In the genomic region with DNA sequence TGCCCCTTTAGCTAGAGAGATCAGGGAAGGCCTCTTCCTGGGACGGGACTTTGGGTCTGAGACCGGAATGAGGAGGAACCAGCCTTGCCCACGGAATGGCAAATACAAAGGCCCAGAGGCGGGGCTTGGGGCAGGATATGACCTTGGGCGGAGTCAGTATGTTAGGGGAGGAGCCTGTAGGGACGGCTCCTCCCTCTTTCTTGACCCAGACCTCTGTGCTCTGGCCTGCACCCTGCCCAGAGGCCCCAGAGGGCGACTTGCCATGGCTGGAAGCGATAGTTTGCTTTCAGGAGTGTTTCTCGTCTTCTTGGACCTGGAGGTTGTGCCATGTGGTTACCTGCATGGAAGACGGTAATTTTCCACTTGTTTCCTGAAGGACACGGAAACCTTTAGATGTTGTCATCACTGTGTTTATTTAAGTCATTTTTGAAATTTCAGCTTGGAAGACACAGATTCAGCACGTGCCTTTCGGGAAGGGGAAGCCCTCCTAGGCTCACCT, we compare ENCODE assay signal across 9 cellular contexts.
DNase-seq lines count a peak whose midpoint lies in the region; ATAC-seq, FAIRE-seq and TF ChIP-seq lines count a peak whose summit lies in the region.
"Had no signal": no experiment of that assay in that cellular context is flagged by ENCODE, and none has a peak within 500 bp of the region (broad histone marks: within the 10 kb centered on the region; RNA-seq: fewer than 3 reads in every experiment).

No MANE protein-coding gene starts in this region.

- POLR2A ChIA-PET in A549 (lab: Yijun Ruan, JAX) (no interaction called here), T-cell (lab: Charles Lee) (no interaction called here)

- FAIRE-seq in A549 (lab: Jason Lieb, UNC): no peak

- H3K9me2 ChIP-seq in OCI-LY1 (ENCODE audit: low read depth, low read length): no peaks in the 10 kb centered on the region

- H4K20me1 ChIP-seq in OCI-LY1 (ENCODE audit: insufficient read depth, low read length): no peaks in the 10 kb centered on the region

- DNase-seq in A549 (ENCODE audit: low read depth in 1 of 2, low spot score in 1 of 2) (peak; percentile 30 to 41), esophagus squamous epithelium (lab: John Stamatoyannopoulos, UW) (no peak), natural killer cell (no peak), H4 (ENCODE audit: low spot score) (no peak), T-cell (no peak)
- no peak for DNase-seq in activated T-helper 1 cell treated with anti-CD3 and anti-CD28 coated beads, Interleukin-12 subunit alpha, Interleukin-12 subunit beta, Interleukin-2, Interleukin-4 antibody, amounts not matched to agents 30 ng/mL and 10 ng/mL and 1 ng/mL, durations not matched to agents 14 hours and 24 hours and 36 hours (ENCODE audit: low spot score)
- DNase-seq: NCI-H2081 treated with DMSO at 0.1 percent for 48 hours had no signal

- no peak for TF ChIP-seq RAD21 in A549 (conservative IDR thresholded peaks at IDR 0.05 in 1 of 2, IDR thresholded peaks at IDR 0.05 in 1 of 2)

- no peaks in the 10 kb centered on the region for H3K36me3 ChIP-seq in OCI-LY1 (ENCODE audit: insufficient read depth, low read length)
- peaks cover 0 to 6% (median 0%) of the 10 kb centered on the region in 3 donors for H3K36me3 ChIP-seq in esophagus squamous epithelium

- no peak for TF ChIP-seq POLR2A in A549 (IDR thresholded peaks at IDR 0.05; ENCODE audit: low read length)
- TF ChIP-seq POLR2A in esophagus squamous epithelium (IDR thresholded peaks at IDR 0.05): no peak

- no peak for TF ChIP-seq EP300 in A549 (IDR thresholded peaks at IDR 0.05)

- H3K4me1 ChIP-seq in A549 (peaks cover 41% of the 10 kb centered on the region), OCI-LY1 (ENCODE audit: insufficient read depth, low read length, severe bottlenecking) (peaks cover 94% of the 10 kb centered on the region), esophagus squamous epithelium (peaks cover 42 to 96% (median 60%) of the 10 kb centered on the region in 3 donors)

- no peak overlapping the region for H2AFZ ChIP-seq in OCI-LY1 (ENCODE audit: low read length)

- H3K79me2 ChIP-seq in OCI-LY1 (ENCODE audit: insufficient read depth, low read length): no peaks in the 10 kb centered on the region

- H3K9me3 ChIP-seq in A549 (no peaks in the 10 kb centered on the region), OCI-LY1 (ENCODE audit: low read length) (no peaks in the 10 kb centered on the region), esophagus squamous epithelium (no peaks in the 10 kb centered on the region)

- H3K4me1 Mint-ChIP-seq in natural killer cell: peaks cover 41 to 54% of the 10 kb centered on the region in 2 donors
- no peaks in the 10 kb centered on the region for H3K4me1 Mint-ChIP-seq in activated T-helper 1 cell treated with anti-CD3 and anti-CD28 coated beads, Interleukin-12 subunit alpha, Interleukin-12 subunit beta, Interleukin-2, Interleukin-4 antibody, amounts not matched to agents 30 ng/mL and 10 ng/mL and 1 ng/mL, durations not matched to agents 14 hours and 24 hours and 36 hours (ENCODE audit: low read depth)
- peaks cover 11 to 18% (median 15%) of the 10 kb centered on the region in 3 donors for H3K4me1 Mint-ChIP-seq in T-cell

- no peaks in the 10 kb centered on the region for H3K27me3 ChIP-seq in OCI-LY1 (ENCODE audit: insufficient read depth, low read length)
- no peaks in the 10 kb centered on the region for H3K27me3 ChIP-seq in esophagus squamous epithelium

- H3K4me3 Mint-ChIP-seq in natural killer cell (peak overlapping the region; percentile 69), T-cell (peak overlapping the region in 1 of 3 donors; percentile 57)
- H3K4me3 Mint-ChIP-seq in activated T-helper 1 cell treated with anti-CD3 and anti-CD28 coated beads, Interleukin-12 subunit alpha, Interleukin-12 subunit beta, Interleukin-2, Interleukin-4 antibody, amounts not matched to agents 30 ng/mL and 10 ng/mL and 1 ng/mL, durations not matched to agents 14 hours and 24 hours and 36 hours: no peak overlapping the region

- H3K9ac ChIP-seq in OCI-LY1 (ENCODE audit: low read length): peak overlapping the region; percentile 58

- H3K27ac ChIP-seq in A549 (peak overlapping the region; percentile 47 to 80; a peak in 3 of 6 replicates), OCI-LY1 (ENCODE audit: low read depth, low read length, poor library complexity, severe bottlenecking) (peak overlapping the region; percentile 93), esophagus squamous epithelium (peak overlapping the region; percentile 55 to 89 (median 82))

- CTCF ChIA-PET in A549 (lab: Yijun Ruan, JAX): interaction anchor here (0.5 to 3.4 kb wide), 5 partner anchors 9 to 258 kb away, joined by 3 to 32 read pairs (median 14); no protein-coding TSS in a partner anchor
- CTCF ChIA-PET in T-cell (lab: Charles Lee): no interaction called here

- no peaks in the 10 kb centered on the region for H3F3A ChIP-seq in OCI-LY1 (ENCODE audit: insufficient read depth, low read length)

- intact Hi-C loops in esophagus squamous epithelium (cut with DNase I) (no loop called here), natural killer cell (cut with micrococcal nuclease) (no loop called here)
- intact Hi-C loops in activated T-helper 1 cell treated with anti-CD3 and anti-CD28 coated beads, Interleukin-12 subunit alpha, Interleukin-12 subunit beta, Interleukin-2, Interleukin-4 antibody, amounts not matched to agents 30 ng/mL and 10 ng/mL and 1 ng/mL, durations not matched to agents 14 hours and 24 hours and 36 hours (cut with micrococcal nuclease): no loop called here

- no peak for TF ChIP-seq CTCF in A549 (IDR thresholded peaks at IDR 0.05)
- TF ChIP-seq CTCF in OCI-LY1 (IDR thresholded peaks at IDR 0.05; ENCODE audit: low read length): no peak
- no peak for TF ChIP-seq CTCF in esophagus squamous epithelium (IDR thresholded peaks at IDR 0.05)
- TF ChIP-seq CTCF in natural killer cell (IDR thresholded peaks at IDR 0.05): no peak

- WGBS in A549 (ENCODE audit: missing lambda C conversion rate): 82% methylated on average over 13 of the region's 13 CpGs
- 55 to 65% methylated on average over 12 of the region's 13 CpGs for WGBS in esophagus squamous epithelium, 2 donors

- H3K4me3 ChIP-seq in A549: no peak overlapping the region; the same call in 2 of the 3 replicates
- H3K4me3 ChIP-seq in OCI-LY1 (ENCODE audit: low read depth, low read length, poor library complexity, severe bottlenecking): peak overlapping the region; percentile 55
- H3K4me3 ChIP-seq in esophagus squamous epithelium: peak overlapping the region; percentile 14 to 63 (median 46)

- peak overlapping the region; percentile 72 for H3K4me2 ChIP-seq in A549
- H3K4me2 ChIP-seq in OCI-LY1 (ENCODE audit: low read length): peak overlapping the region; percentile 67

- H3K27me3 Mint-ChIP-seq in natural killer cell (ENCODE audit: low read depth in 2 of 2) (peaks cover 23 to 36% of the 10 kb centered on the region in 2 donors), T-cell (peaks cover 31 to 42% of the 10 kb centered on the region in 2 donors)
- H3K27me3 Mint-ChIP-seq in activated T-helper 1 cell treated with anti-CD3 and anti-CD28 coated beads, Interleukin-12 subunit alpha, Interleukin-12 subunit beta, Interleukin-2, Interleukin-4 antibody, amounts not matched to agents 30 ng/mL and 10 ng/mL and 1 ng/mL, durations not matched to agents 14 hours and 24 hours and 36 hours (ENCODE audit: insufficient read depth): peaks cover 29% of the 10 kb centered on the region

- H3K36me3 Mint-ChIP-seq in natural killer cell (no peaks in the 10 kb centered on the region), T-cell (no peaks in the 10 kb centered on the region)
- no peaks in the 10 kb centered on the region for H3K36me3 Mint-ChIP-seq in activated T-helper 1 cell treated with anti-CD3 and anti-CD28 coated beads, Interleukin-12 subunit alpha, Interleukin-12 subunit beta, Interleukin-2, Interleukin-4 antibody, amounts not matched to agents 30 ng/mL and 10 ng/mL and 1 ng/mL, durations not matched to agents 14 hours and 24 hours and 36 hours (ENCODE audit: low read depth)

- no peaks in the 10 kb centered on the region for H3K9me3 Mint-ChIP-seq in natural killer cell
- no peaks in the 10 kb centered on the region for H3K9me3 Mint-ChIP-seq in activated T-helper 1 cell treated with anti-CD3 and anti-CD28 coated beads, Interleukin-12 subunit alpha, Interleukin-12 subunit beta, Interleukin-2, Interleukin-4 antibody, amounts not matched to agents 30 ng/mL and 10 ng/mL and 1 ng/mL, durations not matched to agents 14 hours and 24 hours and 36 hours
- no peaks in the 10 kb centered on the region for H3K9me3 Mint-ChIP-seq in T-cell

- H3K27ac Mint-ChIP-seq in natural killer cell (no peak overlapping the region), T-cell (no peak overlapping the region)
- no peak overlapping the region for H3K27ac Mint-ChIP-seq in activated T-helper 1 cell treated with anti-CD3 and anti-CD28 coated beads, Interleukin-12 subunit alpha, Interleukin-12 subunit beta, Interleukin-2, Interleukin-4 antibody, amounts not matched to agents 30 ng/mL and 10 ng/mL and 1 ng/mL, durations not matched to agents 14 hours and 24 hours and 36 hours

- ATAC-seq in A549 (peak in 1 of 2 experiments; percentile 45; a peak in 3 of 6 replicates), natural killer cell (no peak), HG03159 (IDR thresholded peaks at IDR 0.05; ENCODE audit: unreplicated experiment) (no peak), T-cell (replicated peaks in 1 of 4) (no peak)

TF ChIP-seq in A549, 52 proteins besides CTCF, POLR2A, EP300 and RAD21:
- TF ChIP-seq SMC3 (IDR thresholded peaks at IDR 0.05) (no peak), HEYL (CRISPR knock-in tag; IDR thresholded peaks at IDR 0.05) (no peak), ZSCAN20 (CRISPR knock-in tag; IDR thresholded peaks at IDR 0.05) (no peak), FOSL2 (IDR thresholded peaks at IDR 0.05) (no peak), FOSL2 (CRISPR knock-in tag; IDR thresholded peaks at IDR 0.05) (no peak)

Comparison
In these comparisons a context has a peak if more than half of its experiments do, and no peak if none do; other contexts are left out.
1. DNase-seq: peak in A549 (2 of 2); none in esophagus squamous epithelium (single experiment), natural killer cell (single experiment), activated T-helper 1 cell treated with anti-CD3 and anti-CD28 coated beads, Interleukin-12 subunit alpha, Interleukin-12 subunit beta, Interleukin-2, Interleukin-4 antibody, amounts not matched to agents 30 ng/mL and 10 ng/mL and 1 ng/mL, durations not matched to agents 14 hours and 24 hours and 36 hours (single experiment), H4 (single experiment) and T-cell (0 of 34).
2. Peak in every context shown above with its lines, with median percentiles within 50 percentile points of each other: H3K27ac ChIP-seq.